25 cellular contexts compared by ENCODE assay signal in genomic region chr2:7577769-7578168, GRCh38.
DNase-seq lines count a peak whose midpoint lies in the region; ATAC-seq, FAIRE-seq and TF ChIP-seq lines count a peak whose summit lies in the region.
"Had no signal": no experiment of that assay in that cellular context is flagged by ENCODE, and none has a peak within 500 bp of the region (broad histone marks: within the 10 kb centered on the region; RNA-seq: fewer than 3 reads in every experiment).

No MANE protein-coding gene starts in this region.

- SMC1A ChIA-PET in GM12878 (lab: Charles Lee; ENCODE audit: uncharacterized antibody, unreplicated experiment): interaction anchor here (0.9 to 1.4 kb wide), 6 partner anchors 10 to 151 kb away, joined by 3 to 5 read pairs (median 3); no protein-coding TSS in a partner anchor

- H3K4me2 ChIP-seq in OCI-LY7 (ENCODE audit: low read length) (no peak overlapping the region), GM12878 (ENCODE audit: control insufficient read depth, insufficient read depth) (no peak overlapping the region)
- H3K4me2 ChIP-seq: BLaER1, GM23338 had no signal

- H3K9me2 ChIP-seq in OCI-LY7 (ENCODE audit: insufficient read depth, low read length): no peaks in the 10 kb centered on the region

- no peak for TF ChIP-seq CTCF in activated CD8-positive, alpha-beta T cell treated with anti-CD3 and anti-CD28 coated beads for 36 hours (IDR thresholded peaks at IDR 0.05)
- TF ChIP-seq CTCF in OCI-LY7 (conservative IDR thresholded peaks at IDR 0.05; ENCODE audit: low read length) (no peak), GM12878 (IDR thresholded peaks at IDR 0.05 in 2 of 3, conservative IDR thresholded peaks at IDR 0.05 in 1 of 3; ENCODE audit: control insufficient read depth in 2 of 3, extremely low read depth in 1 of 3, insufficient read depth in 1 of 3, low read depth in 3 of 3, low read length in 3 of 3) (no peak)

- H3K27ac ChIP-seq in OCI-LY7 (ENCODE audit: low read depth, low read length, poor library complexity, severe bottlenecking) (no peak overlapping the region), GM12878 (ENCODE audit: control insufficient read depth, insufficient read depth) (no peak overlapping the region)
- H3K27ac ChIP-seq: 22Rv1, BLaER1, C4-2B had no signal

- peaks cover 17% of the 10 kb centered on the region for H3K4me1 Mint-ChIP-seq in activated CD8-positive, alpha-beta T cell treated with anti-CD3 and anti-CD28 coated beads for 36 hours (ENCODE audit: low read depth)
- peaks cover 7% of the 10 kb centered on the region for H3K4me1 Mint-ChIP-seq in activated CD8-positive, alpha-beta T cell treated with anti-CD3 and anti-CD28 coated beads, Interleukin-2, amount 10 ng/mL, durations not matched to agents 7 days and 5 days (ENCODE audit: low read depth)
- H3K4me1 Mint-ChIP-seq in naive thymus-derived CD8-positive, alpha-beta T cell: peaks cover 5 to 30% (median 17%) of the 10 kb centered on the region in 4 donors
- H3K4me1 Mint-ChIP-seq: B cell; CD4-positive, CD25-positive, alpha-beta regulatory T cell had no signal

- H3K9me3 Mint-ChIP-seq in activated CD8-positive, alpha-beta T cell treated with anti-CD3 and anti-CD28 coated beads for 36 hours: peaks cover 31% of the 10 kb centered on the region
- H3K9me3 Mint-ChIP-seq in activated CD8-positive, alpha-beta T cell treated with anti-CD3 and anti-CD28 coated beads, Interleukin-2, amount 10 ng/mL, durations not matched to agents 7 days and 5 days (ENCODE audit: insufficient read depth): peaks cover 29% of the 10 kb centered on the region
- H3K9me3 Mint-ChIP-seq in naive thymus-derived CD8-positive, alpha-beta T cell: peaks cover 9 to 30% (median 25%) of the 10 kb centered on the region in 9 donors

- H3K9ac ChIP-seq in GM12878 (ENCODE audit: control insufficient read depth, insufficient read depth, low read length): no peak overlapping the region
- H3K9ac ChIP-seq: BLaER1 had no signal

- no peak for FAIRE-seq in GM12878 (lab: Jason Lieb, UNC)
- FAIRE-seq: A204.1, GM12891, GM18507 had no signal

- H4K20me1 ChIP-seq in OCI-LY7 (ENCODE audit: insufficient read depth, low read length) (no peaks in the 10 kb centered on the region), GM12878 (ENCODE audit: control insufficient read depth, insufficient read depth) (no peaks in the 10 kb centered on the region)
- H4K20me1 ChIP-seq: BLaER1 had no signal

- in situ Hi-C loops in GM12878 (cut with MboI): no loop called here

- no peak for TF ChIP-seq POLR2A in GM12878 (IDR thresholded peaks at IDR 0.05; ENCODE audit: low read depth, low read length)

- no peaks in the 10 kb centered on the region for H3K27me3 Mint-ChIP-seq in activated CD8-positive, alpha-beta T cell treated with anti-CD3 and anti-CD28 coated beads for 36 hours
- no peaks in the 10 kb centered on the region for H3K27me3 Mint-ChIP-seq in activated CD8-positive, alpha-beta T cell treated with anti-CD3 and anti-CD28 coated beads, Interleukin-2, amount 10 ng/mL, durations not matched to agents 7 days and 5 days (ENCODE audit: low read depth)
- no peaks in the 10 kb centered on the region for H3K27me3 Mint-ChIP-seq in naive thymus-derived CD8-positive, alpha-beta T cell

- no peak overlapping the region for H3K27ac Mint-ChIP-seq in activated CD8-positive, alpha-beta T cell treated with anti-CD3 and anti-CD28 coated beads for 36 hours
- no peak overlapping the region for H3K27ac Mint-ChIP-seq in activated CD8-positive, alpha-beta T cell treated with anti-CD3 and anti-CD28 coated beads, Interleukin-2, amount 10 ng/mL, durations not matched to agents 7 days and 5 days
- H3K27ac Mint-ChIP-seq in naive thymus-derived CD8-positive, alpha-beta T cell: no peak overlapping the region
- H3K27ac Mint-ChIP-seq: B cell; CD4-positive, CD25-positive, alpha-beta regulatory T cell; CD8-positive, alpha-beta T cell; GM23338; H9; HFFc6 had no signal

- POLR2A ChIA-PET in activated CD8-positive, alpha-beta T cell treated with anti-CD3 and anti-CD28 coated beads for 36 hours (lab: Charles Lee): interaction anchor here (0.7 to 1.1 kb wide), 3 partner anchors 9 to 139 kb away, joined by 3 read pairs; no protein-coding TSS in a partner anchor
- POLR2A ChIA-PET in activated CD8-positive, alpha-beta T cell treated with anti-CD3 and anti-CD28 coated beads, Interleukin-2, amount 10 ng/mL, durations not matched to agents 7 days and 5 days (lab: Charles Lee): interaction anchor here (1.2 kb wide), 1 partner anchor 15 kb away, joined by 3 read pairs; no protein-coding TSS in a partner anchor
- POLR2A ChIA-PET in OCI-LY7 (lab: Charles Lee): interaction anchor here (1.0 to 2.2 kb wide), 5 partner anchors 10 to 49 kb away, joined by 3 to 10 read pairs (median 3); no protein-coding TSS in a partner anchor
- POLR2A ChIA-PET in GM12878 (lab: Charles Lee): interaction anchor here (1.0 kb wide), 1 partner anchor 15 kb away, joined by 3 read pairs; no protein-coding TSS in a partner anchor
- POLR2A ChIA-PET in naive thymus-derived CD8-positive, alpha-beta T cell (lab: Charles Lee): interaction anchor here (1.4 kb wide), 1 partner anchor 10 kb away, joined by 3 read pairs; no protein-coding TSS in a partner anchor

- H3K4me1 ChIP-seq in OCI-LY7 (ENCODE audit: insufficient read depth, low read length, poor library complexity, severe bottlenecking): peaks cover 6% of the 10 kb centered on the region
- H3K4me1 ChIP-seq in GM12878 (ENCODE audit: control insufficient read depth, insufficient read depth, low read length): no peaks in the 10 kb centered on the region
- H3K4me1 ChIP-seq: BLaER1, Caco-2 had no signal

- TF ChIP-seq RAD21 in GM12878 (IDR thresholded peaks at IDR 0.05; ENCODE audit: insufficient read depth, low read depth, low read length): no peak

- no TSS peak for BruUV-seq in OCI-LY7 (replicated peaks; lab: Mats Ljungman, UMichigan)
- BruUV-seq in GM12878 (replicated peaks; lab: Mats Ljungman, UMichigan): no TSS peak

- H3K9me3 ChIP-seq in OCI-LY7 (ENCODE audit: low read length): peaks cover 29% of the 10 kb centered on the region
- peaks cover 6% of the 10 kb centered on the region for H3K9me3 ChIP-seq in GM12878 (replicated peaks; ENCODE audit: control insufficient read depth, insufficient read depth, low read length)

- H2AFZ ChIP-seq in OCI-LY7 (ENCODE audit: low read length): no peak overlapping the region
- H2AFZ ChIP-seq in GM12878 (ENCODE audit: control insufficient read depth, low read depth, low read length): no peak overlapping the region
- H2AFZ ChIP-seq: GM23338 had no signal

- H3K79me2 ChIP-seq in OCI-LY7 (ENCODE audit: insufficient read depth, low read depth, low read length): no peaks in the 10 kb centered on the region
- no peaks in the 10 kb centered on the region for H3K79me2 ChIP-seq in GM12878 (ENCODE audit: control insufficient read depth, insufficient read depth, low read length)

- H3K36me3 ChIP-seq in OCI-LY7 (ENCODE audit: insufficient read depth, low read length): no peaks in the 10 kb centered on the region; the same call in 1 of the 2 replicates
- no peaks in the 10 kb centered on the region for H3K36me3 ChIP-seq in GM12878 (ENCODE audit: control insufficient read depth in 2 of 2, insufficient read depth in 2 of 2, low read length in 1 of 2)
- H3K36me3 ChIP-seq: BLaER1 had no signal

- H3K4me3 ChIP-seq in OCI-LY7 (ENCODE audit: low read depth, low read length, poor library complexity, severe bottlenecking) (no peak overlapping the region), GM12878 (no peak overlapping the region)
- H3K4me3 ChIP-seq: BLaER1, GM23338 had no signal

- TF ChIP-seq EP300 in GM12878 (IDR thresholded peaks at IDR 0.05; ENCODE audit: borderline replicate concordance in 1 of 2, control insufficient read depth in 1 of 2, low read depth in 2 of 2, low read length in 2 of 2): no peak

- ATAC-seq in activated CD8-positive, alpha-beta T cell treated with anti-CD3 and anti-CD28 coated beads for 36 hours: peak; percentile 67
- no peak for ATAC-seq in activated CD8-positive, alpha-beta T cell treated with anti-CD3 and anti-CD28 coated beads, Interleukin-2, amount 10 ng/mL, durations not matched to agents 7 days and 5 days
- no peak for ATAC-seq in GM12878
- no peak for ATAC-seq in naive thymus-derived CD8-positive, alpha-beta T cell
- ATAC-seq: CD8-positive, alpha-beta T cell; GM23338; HCT116 had no signal

- WGBS in GM12878 (ENCODE audit: insufficient coverage, insufficient replicate concordance, low lambda C conversion rate, missing lambda C conversion rate): 43% methylated on average over 1 of the region's 1 CpG

- CTCF ChIA-PET in activated CD8-positive, alpha-beta T cell treated with anti-CD3 and anti-CD28 coated beads for 36 hours (lab: Charles Lee): interaction anchor here (1.1 to 2.4 kb wide), 5 partner anchors 10 to 150 kb away, joined by 3 to 10 read pairs (median 3); no protein-coding TSS in a partner anchor
- CTCF ChIA-PET in activated CD8-positive, alpha-beta T cell treated with anti-CD3 and anti-CD28 coated beads, Interleukin-2, amount 10 ng/mL, durations not matched to agents 7 days and 5 days (lab: Charles Lee): interaction anchor here (0.9 to 2.6 kb wide), 5 partner anchors 9 to 22 kb away, joined by 3 to 8 read pairs (median 3); no protein-coding TSS in a partner anchor
- CTCF ChIA-PET in OCI-LY7 (lab: Charles Lee; ENCODE audit: unreplicated experiment) (no interaction called here), GM12878 (lab: Yijun Ruan, JAX) (no interaction called here)

- RAD21 ChIA-PET in GM12878 (lab: Charles Lee; ENCODE audit: unreplicated experiment): interaction anchor here (0.6 to 2.2 kb wide), 2 partner anchors 10 to 831 kb away, joined by 4 to 7 read pairs; no protein-coding TSS in a partner anchor

- H3K27me3 ChIP-seq in GM12878 (replicated peaks in 1 of 2; ENCODE audit: control insufficient read depth in 2 of 2, insufficient read depth in 2 of 2, low read length in 1 of 2): no peaks in the 10 kb centered on the region
- H3K27me3 ChIP-seq: BLaER1 had no signal

- intact Hi-C loops in activated CD8-positive, alpha-beta T cell treated with anti-CD3 and anti-CD28 coated beads for 36 hours (cut with micrococcal nuclease): no loop called here
- intact Hi-C loops in OCI-LY7 (cut with micrococcal nuclease; ENCODE audit: unreplicated experiment): no loop called here
- intact Hi-C loops in GM12878 (cut with micrococcal nuclease; ENCODE audit: unreplicated experiment): no loop called here

- peak; percentile 13 for DNase-seq in NCI-H2171 treated with DMSO at 0.1 percent for 48 hours (lab: John Stamatoyannopoulos, UW)
- no peak for DNase-seq in NCI-H2171 (lab: John Stamatoyannopoulos, UW)
- no peak for DNase-seq in activated CD8-positive, alpha-beta T cell treated with anti-CD3 and anti-CD28 coated beads for 36 hours
- DNase-seq in activated CD8-positive, alpha-beta T cell treated with anti-CD3 and anti-CD28 coated beads, Interleukin-2, amount 10 ng/mL, durations not matched to agents 7 days and 5 days: no peak
- peak; percentile 21 for DNase-seq in OCI-LY7 (ENCODE audit: low spot score)
- no peak for DNase-seq in GM12878 (ENCODE audit: low read depth, low spot score)
- DNase-seq in naive thymus-derived CD8-positive, alpha-beta T cell: no peak
- no peak for DNase-seq in NCI-H2029 treated with DMSO at 0.1 percent for 48 hours (lab: John Stamatoyannopoulos, UW)
- DNase-seq: Caco-2; CD4-positive, CD25-positive, alpha-beta regulatory T cell; CD8-positive, alpha-beta T cell; DMS79; EL; GDM1; H9; HFFc6 had no signal

- no peak overlapping the region for H3K4me3 Mint-ChIP-seq in activated CD8-positive, alpha-beta T cell treated with anti-CD3 and anti-CD28 coated beads for 36 hours
- H3K4me3 Mint-ChIP-seq in activated CD8-positive, alpha-beta T cell treated with anti-CD3 and anti-CD28 coated beads, Interleukin-2, amount 10 ng/mL, durations not matched to agents 7 days and 5 days: no peak overlapping the region
- no peak overlapping the region for H3K4me3 Mint-ChIP-seq in naive thymus-derived CD8-positive, alpha-beta T cell
- H3K4me3 Mint-ChIP-seq: B cell; CD4-positive, CD25-positive, alpha-beta regulatory T cell; CD8-positive, alpha-beta T cell; GM23338; H9; HFFc6 had no signal

- peaks cover 25% of the 10 kb centered on the region for H3K36me3 Mint-ChIP-seq in activated CD8-positive, alpha-beta T cell treated with anti-CD3 and anti-CD28 coated beads for 36 hours (ENCODE audit: low read depth)
- peaks cover 32% of the 10 kb centered on the region for H3K36me3 Mint-ChIP-seq in activated CD8-positive, alpha-beta T cell treated with anti-CD3 and anti-CD28 coated beads, Interleukin-2, amount 10 ng/mL, durations not matched to agents 7 days and 5 days (ENCODE audit: low read depth)
- peaks cover 0 to 31% (median 25%) of the 10 kb centered on the region in 3 donors for H3K36me3 Mint-ChIP-seq in naive thymus-derived CD8-positive, alpha-beta T cell
- H3K36me3 Mint-ChIP-seq: CD4-positive, CD25-positive, alpha-beta regulatory T cell had no signal

Comparison
In these comparisons a context has a peak if more than half of its experiments do, and no peak if none do; other contexts are left out.
1. DNase-seq: peak in NCI-H2171 treated with DMSO at 0.1 percent for 48 hours (single experiment) and OCI-LY7 (single experiment); none in NCI-H2171 (single experiment), activated CD8-positive, alpha-beta T cell treated with anti-CD3 and anti-CD28 coated beads for 36 hours (single experiment), activated CD8-positive, alpha-beta T cell treated with anti-CD3 and anti-CD28 coated beads, Interleukin-2, amount 10 ng/mL, durations not matched to agents 7 days and 5 days (single experiment), GM12878 (single experiment), naive thymus-derived CD8-positive, alpha-beta T cell (0 of 10) and NCI-H2029 treated with DMSO at 0.1 percent for 48 hours (single experiment).
2. CTCF ChIA-PET loops: an anchor here in activated CD8-positive, alpha-beta T cell treated with anti-CD3 and anti-CD28 coated beads for 36 hours (1.1 to 2.4 kb wide) and activated CD8-positive, alpha-beta T cell treated with anti-CD3 and anti-CD28 coated beads, Interleukin-2, amount 10 ng/mL, durations not matched to agents 7 days and 5 days (0.9 to 2.6 kb wide); none called in OCI-LY7 and GM12878.